Comparison of ENCODE assay signal across 1 cellular context in the genomic region with DNA sequence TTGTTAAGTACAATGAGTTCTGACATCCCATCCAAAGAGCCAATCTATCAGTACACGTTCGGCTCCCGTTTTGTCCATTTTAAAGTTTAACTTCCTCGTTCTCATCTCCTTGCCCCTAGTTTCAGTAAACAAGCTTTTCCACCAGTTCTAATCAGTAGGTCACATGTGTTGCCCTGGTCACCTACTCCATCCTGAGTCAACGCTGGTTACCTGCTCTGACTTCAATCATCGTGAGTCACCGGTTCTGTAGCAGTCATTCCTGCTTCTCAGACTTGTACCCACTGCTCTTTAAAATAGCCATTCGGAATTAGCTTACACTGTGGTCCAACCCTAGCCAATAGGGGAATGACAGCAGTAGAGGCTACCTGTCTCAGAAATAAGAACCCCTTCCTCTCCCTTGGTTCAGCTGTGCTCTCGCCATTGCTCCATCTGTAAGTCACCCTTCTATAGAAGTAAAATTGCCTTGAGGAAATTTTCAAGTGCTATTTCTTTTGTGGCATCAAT.
TF ChIP-seq lines count a peak whose summit lies in the region.

No MANE protein-coding gene starts in this region.

TF ChIP-seq in HepG2, 621 proteins besides CTCF, POLR2A, EP300 and RAD21 (continued from another document and continues in another):
- TF ChIP-seq, protein P1, sequence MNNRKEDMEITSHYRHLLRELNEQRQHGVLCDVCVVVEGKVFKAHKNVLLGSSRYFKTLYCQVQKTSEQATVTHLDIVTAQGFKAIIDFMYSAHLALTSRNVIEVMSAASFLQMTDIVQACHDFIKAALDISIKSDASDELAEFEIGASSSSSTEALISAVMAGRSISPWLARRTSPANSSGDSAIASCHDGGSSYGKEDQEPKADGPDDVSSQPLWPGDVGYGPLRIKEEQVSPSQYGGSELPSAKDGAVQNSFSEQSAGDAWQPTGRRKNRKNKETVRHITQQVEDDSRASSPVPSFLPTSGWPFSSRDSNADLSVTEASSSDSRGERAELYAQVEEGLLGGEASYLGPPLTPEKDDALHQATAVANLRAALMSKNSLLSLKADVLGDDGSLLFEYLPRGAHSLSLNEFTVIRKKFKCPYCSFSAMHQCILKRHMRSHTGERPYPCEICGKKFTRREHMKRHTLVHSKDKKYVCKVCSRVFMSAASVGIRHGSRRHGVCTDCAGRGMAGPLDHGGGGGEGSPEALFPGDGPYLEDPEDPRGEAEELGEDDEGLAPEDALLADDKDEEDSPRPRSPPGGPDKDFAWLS (CRISPR knock-in tag; IDR thresholded peaks at IDR 0.05; ENCODE audit: borderline replicate concordance) = peak; percentile 68; the same call in 1 of the 2 replicates
- peak; percentile 71; the same call in 1 of the 2 replicates for TF ChIP-seq ZNF230 (CRISPR knock-in tag; IDR thresholded peaks at IDR 0.05)
- TF ChIP-seq, protein P2, sequence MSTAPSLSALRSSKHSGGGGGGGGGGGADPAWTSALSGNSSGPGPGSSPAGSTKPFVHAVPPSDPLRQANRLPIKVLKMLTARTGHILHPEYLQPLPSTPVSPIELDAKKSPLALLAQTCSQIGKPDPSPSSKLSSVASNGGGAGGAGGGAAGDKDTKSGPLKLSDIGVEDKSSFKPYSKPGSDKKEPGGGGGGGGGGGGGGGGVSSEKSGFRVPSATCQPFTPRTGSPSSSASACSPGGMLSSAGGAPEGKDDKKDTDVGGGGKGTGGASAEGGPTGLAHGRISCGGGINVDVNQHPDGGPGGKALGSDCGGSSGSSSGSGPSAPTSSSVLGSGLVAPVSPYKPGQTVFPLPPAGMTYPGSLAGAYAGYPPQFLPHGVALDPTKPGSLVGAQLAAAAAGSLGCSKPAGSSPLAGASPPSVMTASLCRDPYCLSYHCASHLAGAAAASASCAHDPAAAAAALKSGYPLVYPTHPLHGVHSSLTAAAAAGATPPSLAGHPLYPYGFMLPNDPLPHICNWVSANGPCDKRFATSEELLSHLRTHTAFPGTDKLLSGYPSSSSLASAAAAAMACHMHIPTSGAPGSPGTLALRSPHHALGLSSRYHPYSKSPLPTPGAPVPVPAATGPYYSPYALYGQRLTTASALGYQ (CRISPR knock-in tag; IDR thresholded peaks at IDR 0.05) = peak; percentile 59; the same call in 1 of the 2 replicates
- no peak for TF ChIP-seq STAT5B (CRISPR knock-in tag; IDR thresholded peaks at IDR 0.05)
- peak; percentile 57; the same call in 1 of the 2 replicates for TF ChIP-seq KAT7 (CRISPR knock-in tag; IDR thresholded peaks at IDR 0.05; ENCODE audit: borderline replicate concordance)
- TF ChIP-seq CBX2 (IDR thresholded peaks at IDR 0.05; ENCODE audit: low read depth, low read length) = no peak
- TF ChIP-seq CBX2 (CRISPR knock-in tag; IDR thresholded peaks at IDR 0.05; ENCODE audit: low read depth) = no peak
- TF ChIP-seq, protein P3, sequence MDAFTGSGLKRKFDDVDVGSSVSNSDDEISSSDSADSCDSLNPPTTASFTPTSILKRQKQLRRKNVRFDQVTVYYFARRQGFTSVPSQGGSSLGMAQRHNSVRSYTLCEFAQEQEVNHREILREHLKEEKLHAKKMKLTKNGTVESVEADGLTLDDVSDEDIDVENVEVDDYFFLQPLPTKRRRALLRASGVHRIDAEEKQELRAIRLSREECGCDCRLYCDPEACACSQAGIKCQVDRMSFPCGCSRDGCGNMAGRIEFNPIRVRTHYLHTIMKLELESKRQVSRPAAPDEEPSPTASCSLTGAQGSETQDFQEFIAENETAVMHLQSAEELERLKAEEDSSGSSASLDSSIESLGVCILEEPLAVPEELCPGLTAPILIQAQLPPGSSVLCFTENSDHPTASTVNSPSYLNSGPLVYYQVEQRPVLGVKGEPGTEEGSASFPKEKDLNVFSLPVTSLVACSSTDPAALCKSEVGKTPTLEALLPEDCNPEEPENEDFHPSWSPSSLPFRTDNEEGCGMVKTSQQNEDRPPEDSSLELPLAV (CRISPR knock-in tag; conservative IDR thresholded peaks at IDR 0.05; ENCODE audit: low read depth) = no peak
- peak; percentile 63 for TF ChIP-seq DMAP1 (CRISPR knock-in tag; IDR thresholded peaks at IDR 0.05)
- TF ChIP-seq, protein P4, sequence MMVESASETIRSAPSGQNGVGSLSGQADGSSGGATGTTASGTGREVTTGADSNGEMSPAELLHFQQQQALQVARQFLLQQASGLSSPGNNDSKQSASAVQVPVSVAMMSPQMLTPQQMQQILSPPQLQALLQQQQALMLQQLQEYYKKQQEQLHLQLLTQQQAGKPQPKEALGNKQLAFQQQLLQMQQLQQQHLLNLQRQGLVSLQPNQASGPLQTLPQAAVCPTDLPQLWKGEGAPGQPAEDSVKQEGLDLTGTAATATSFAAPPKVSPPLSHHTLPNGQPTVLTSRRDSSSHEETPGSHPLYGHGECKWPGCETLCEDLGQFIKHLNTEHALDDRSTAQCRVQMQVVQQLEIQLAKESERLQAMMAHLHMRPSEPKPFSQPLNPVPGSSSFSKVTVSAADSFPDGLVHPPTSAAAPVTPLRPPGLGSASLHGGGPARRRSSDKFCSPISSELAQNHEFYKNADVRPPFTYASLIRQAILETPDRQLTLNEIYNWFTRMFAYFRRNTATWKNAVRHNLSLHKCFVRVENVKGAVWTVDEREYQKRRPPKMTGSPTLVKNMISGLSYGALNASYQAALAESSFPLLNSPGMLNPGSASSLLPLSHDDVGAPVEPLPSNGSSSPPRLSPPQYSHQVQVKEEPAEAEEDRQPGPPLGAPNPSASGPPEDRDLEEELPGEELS (CRISPR knock-in tag; IDR thresholded peaks at IDR 0.05) = peak; percentile 88
- TF ChIP-seq SPEN (CRISPR knock-in tag; IDR thresholded peaks at IDR 0.05; ENCODE audit: low read depth) = no peak; the same call in 1 of the 2 replicates
- TF ChIP-seq ZNF446 (CRISPR knock-in tag; IDR thresholded peaks at IDR 0.05) = no peak
- peak; percentile 53 for TF ChIP-seq GATAD1 (CRISPR knock-in tag; IDR thresholded peaks at IDR 0.05)
- TF ChIP-seq, protein P5, sequence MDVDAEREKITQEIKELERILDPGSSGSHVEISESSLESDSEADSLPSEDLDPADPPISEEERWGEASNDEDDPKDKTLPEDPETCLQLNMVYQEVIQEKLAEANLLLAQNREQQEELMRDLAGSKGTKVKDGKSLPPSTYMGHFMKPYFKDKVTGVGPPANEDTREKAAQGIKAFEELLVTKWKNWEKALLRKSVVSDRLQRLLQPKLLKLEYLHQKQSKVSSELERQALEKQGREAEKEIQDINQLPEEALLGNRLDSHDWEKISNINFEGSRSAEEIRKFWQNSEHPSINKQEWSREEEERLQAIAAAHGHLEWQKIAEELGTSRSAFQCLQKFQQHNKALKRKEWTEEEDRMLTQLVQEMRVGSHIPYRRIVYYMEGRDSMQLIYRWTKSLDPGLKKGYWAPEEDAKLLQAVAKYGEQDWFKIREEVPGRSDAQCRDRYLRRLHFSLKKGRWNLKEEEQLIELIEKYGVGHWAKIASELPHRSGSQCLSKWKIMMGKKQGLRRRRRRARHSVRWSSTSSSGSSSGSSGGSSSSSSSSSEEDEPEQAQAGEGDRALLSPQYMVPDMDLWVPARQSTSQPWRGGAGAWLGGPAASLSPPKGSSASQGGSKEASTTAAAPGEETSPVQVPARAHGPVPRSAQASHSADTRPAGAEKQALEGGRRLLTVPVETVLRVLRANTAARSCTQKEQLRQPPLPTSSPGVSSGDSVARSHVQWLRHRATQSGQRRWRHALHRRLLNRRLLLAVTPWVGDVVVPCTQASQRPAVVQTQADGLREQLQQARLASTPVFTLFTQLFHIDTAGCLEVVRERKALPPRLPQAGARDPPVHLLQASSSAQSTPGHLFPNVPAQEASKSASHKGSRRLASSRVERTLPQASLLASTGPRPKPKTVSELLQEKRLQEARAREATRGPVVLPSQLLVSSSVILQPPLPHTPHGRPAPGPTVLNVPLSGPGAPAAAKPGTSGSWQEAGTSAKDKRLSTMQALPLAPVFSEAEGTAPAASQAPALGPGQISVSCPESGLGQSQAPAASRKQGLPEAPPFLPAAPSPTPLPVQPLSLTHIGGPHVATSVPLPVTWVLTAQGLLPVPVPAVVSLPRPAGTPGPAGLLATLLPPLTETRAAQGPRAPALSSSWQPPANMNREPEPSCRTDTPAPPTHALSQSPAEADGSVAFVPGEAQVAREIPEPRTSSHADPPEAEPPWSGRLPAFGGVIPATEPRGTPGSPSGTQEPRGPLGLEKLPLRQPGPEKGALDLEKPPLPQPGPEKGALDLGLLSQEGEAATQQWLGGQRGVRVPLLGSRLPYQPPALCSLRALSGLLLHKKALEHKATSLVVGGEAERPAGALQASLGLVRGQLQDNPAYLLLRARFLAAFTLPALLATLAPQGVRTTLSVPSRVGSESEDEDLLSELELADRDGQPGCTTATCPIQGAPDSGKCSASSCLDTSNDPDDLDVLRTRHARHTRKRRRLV (CRISPR knock-in tag; IDR thresholded peaks at IDR 0.05) = 0 out of 2 replicates have a peak, but pooled peaks have one; percentile 31
- no peak for TF ChIP-seq SYNCRIP (IDR thresholded peaks at IDR 0.05; ENCODE audit: insufficient read depth, low read depth, low read length)
- TF ChIP-seq, protein P6, sequence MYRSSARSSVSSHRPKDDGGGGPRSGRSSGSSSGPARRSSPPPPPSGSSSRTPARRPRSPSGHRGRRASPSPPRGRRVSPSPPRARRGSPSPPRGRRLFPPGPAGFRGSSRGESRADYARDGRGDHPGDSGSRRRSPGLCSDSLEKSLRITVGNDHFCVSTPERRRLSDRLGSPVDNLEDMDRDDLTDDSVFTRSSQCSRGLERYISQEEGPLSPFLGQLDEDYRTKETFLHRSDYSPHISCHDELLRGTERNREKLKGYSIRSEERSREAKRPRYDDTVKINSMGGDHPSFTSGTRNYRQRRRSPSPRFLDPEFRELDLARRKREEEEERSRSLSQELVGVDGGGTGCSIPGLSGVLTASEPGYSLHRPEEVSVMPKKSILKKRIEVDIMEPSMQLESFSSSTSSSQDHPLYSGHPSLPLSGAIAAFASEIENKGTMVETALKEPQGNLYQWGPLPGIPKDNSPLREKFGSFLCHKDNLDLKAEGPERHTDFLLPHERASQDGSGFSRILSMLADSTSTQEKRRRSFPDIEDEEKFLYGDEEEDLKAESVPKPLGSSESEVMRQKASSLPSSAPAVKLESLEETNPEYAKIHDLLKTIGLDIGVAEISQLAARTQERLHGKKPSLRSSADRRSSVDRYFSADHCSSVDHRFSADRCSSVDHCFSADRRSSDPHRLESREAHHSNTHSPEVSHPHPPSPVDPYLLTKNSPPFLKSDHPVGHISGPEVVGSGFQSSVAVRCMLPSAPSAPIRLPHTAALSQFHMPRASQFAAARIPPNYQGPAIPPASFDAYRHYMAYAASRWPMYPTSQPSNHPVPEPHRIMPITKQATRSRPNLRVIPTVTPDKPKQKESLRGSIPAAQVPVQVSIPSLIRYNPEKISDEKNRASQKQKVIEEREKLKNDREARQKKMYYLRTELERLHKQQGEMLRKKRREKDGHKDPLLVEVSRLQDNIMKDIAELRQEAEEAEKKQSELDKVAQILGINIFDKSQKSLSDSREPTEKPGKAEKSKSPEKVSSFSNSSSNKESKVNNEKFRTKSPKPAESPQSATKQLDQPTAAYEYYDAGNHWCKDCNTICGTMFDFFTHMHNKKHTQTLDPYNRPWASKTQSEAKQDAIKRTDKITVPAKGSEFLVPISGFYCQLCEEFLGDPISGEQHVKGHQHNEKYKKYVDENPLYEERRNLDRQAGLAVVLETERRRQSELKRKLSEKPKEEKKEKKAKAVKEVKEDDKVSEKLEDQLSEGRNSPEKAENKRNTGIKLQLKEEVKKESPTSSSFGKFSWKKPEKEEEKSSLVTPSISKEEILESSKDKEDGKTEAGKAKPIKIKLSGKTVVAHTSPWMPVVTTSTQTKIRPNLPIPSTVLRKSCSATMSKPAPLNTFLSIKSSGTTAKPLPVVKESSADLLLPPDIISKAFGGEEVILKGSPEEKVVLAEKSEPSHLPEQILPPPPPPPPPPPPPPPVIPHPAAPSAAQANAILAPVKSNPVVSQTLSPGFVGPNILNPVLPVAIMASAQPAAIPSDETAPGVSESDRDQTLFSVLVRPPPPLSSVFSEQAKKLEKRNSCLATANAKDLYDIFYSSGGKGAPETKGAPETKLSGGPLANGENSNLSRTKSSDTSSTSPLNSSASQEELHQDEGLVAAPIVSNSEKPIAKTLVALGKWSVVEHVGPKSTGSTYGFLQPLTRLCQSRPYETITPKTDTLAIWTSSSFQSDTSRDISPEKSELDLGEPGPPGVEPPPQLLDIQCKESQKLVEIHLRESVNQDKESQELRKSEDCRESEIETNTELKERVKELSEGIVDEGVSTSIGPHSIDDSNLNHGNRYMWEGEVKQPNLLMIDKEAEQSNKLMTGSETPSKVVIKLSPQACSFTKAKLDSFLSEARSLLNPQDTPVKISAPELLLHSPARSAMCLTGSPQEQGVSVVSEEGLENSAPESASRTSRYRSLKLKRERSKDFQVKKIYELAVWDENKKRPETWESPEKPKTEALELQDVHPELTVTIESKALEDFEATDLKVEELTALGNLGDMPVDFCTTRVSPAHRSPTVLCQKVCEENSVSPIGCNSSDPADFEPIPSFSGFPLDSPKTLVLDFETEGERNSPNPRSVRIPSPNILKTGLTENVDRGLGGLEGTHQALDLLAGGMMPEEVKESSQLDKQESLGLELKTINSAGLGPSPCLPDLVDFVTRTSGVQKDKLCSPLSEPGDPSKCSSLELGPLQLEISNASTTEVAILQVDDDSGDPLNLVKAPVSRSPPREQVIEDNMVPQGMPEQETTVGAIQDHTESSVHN (CRISPR knock-in tag; IDR thresholded peaks at IDR 0.05) = no peak
- TF ChIP-seq, protein P7, sequence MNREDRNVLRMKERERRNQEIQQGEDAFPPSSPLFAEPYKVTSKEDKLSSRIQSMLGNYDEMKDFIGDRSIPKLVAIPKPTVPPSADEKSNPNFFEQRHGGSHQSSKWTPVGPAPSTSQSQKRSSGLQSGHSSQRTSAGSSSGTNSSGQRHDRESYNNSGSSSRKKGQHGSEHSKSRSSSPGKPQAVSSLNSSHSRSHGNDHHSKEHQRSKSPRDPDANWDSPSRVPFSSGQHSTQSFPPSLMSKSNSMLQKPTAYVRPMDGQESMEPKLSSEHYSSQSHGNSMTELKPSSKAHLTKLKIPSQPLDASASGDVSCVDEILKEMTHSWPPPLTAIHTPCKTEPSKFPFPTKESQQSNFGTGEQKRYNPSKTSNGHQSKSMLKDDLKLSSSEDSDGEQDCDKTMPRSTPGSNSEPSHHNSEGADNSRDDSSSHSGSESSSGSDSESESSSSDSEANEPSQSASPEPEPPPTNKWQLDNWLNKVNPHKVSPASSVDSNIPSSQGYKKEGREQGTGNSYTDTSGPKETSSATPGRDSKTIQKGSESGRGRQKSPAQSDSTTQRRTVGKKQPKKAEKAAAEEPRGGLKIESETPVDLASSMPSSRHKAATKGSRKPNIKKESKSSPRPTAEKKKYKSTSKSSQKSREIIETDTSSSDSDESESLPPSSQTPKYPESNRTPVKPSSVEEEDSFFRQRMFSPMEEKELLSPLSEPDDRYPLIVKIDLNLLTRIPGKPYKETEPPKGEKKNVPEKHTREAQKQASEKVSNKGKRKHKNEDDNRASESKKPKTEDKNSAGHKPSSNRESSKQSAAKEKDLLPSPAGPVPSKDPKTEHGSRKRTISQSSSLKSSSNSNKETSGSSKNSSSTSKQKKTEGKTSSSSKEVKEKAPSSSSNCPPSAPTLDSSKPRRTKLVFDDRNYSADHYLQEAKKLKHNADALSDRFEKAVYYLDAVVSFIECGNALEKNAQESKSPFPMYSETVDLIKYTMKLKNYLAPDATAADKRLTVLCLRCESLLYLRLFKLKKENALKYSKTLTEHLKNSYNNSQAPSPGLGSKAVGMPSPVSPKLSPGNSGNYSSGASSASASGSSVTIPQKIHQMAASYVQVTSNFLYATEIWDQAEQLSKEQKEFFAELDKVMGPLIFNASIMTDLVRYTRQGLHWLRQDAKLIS (CRISPR knock-in tag; IDR thresholded peaks at IDR 0.05) = no peak
- TF ChIP-seq HDAC2 (CRISPR knock-in tag; IDR thresholded peaks at IDR 0.05) = peak; percentile 82
- no peak for TF ChIP-seq AHR (CRISPR knock-in tag; IDR thresholded peaks at IDR 0.05)
- TF ChIP-seq, protein P8, sequence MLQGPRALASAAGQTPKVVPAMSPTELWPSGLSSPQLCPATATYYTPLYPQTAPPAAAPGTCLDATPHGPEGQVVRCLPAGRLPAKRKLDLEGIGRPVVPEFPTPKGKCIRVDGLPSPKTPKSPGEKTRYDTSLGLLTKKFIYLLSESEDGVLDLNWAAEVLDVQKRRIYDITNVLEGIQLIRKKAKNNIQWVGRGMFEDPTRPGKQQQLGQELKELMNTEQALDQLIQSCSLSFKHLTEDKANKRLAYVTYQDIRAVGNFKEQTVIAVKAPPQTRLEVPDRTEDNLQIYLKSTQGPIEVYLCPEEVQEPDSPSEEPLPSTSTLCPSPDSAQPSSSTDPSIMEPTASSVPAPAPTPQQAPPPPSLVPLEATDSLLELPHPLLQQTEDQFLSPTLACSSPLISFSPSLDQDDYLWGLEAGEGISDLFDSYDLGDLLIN (CRISPR knock-in tag; IDR thresholded peaks at IDR 0.05; ENCODE audit: borderline replicate concordance) = no peak
